In genomic region chr1:52692697-52693096, GRCh38 we compare ENCODE assay signal across 20 cellular contexts. TPM values are rescaled to one million over a fixed set of nuclear protein-coding genes. Genes with fewer than 3 reads are reported as not detected.
"Had no signal": no experiment of that assay in that cellular context is flagged by ENCODE, and none has a peak within 500 bp of the region (broad histone marks: within the 10 kb centered on the region; RNA-seq: fewer than 3 reads in every experiment).

No MANE protein-coding gene starts in this region.

- H3K4me1 ChIP-seq: SJCRH30 had no signal

- ATAC-seq: SK-N-SH treated with all-trans-retinoic acid at 6 μM for 48 hours had no signal

- H3K4me3 ChIP-seq: SJCRH30 had no signal

- H3K9me3 ChIP-seq: SJCRH30 had no signal

- H3K27ac ChIP-seq: RWPE1, SJCRH30 had no signal

- H3K27me3 ChIP-seq: SJCRH30 had no signal

- DNase-seq: Karpas-422, KG1, MM.1S, NCI-H1092 treated with DMSO at 0.1 percent for 48 hours, NCI-H1436, NCI-H187, NCI-H2029, NCI-H2081 treated with DMSO at 0.1 percent for 48 hours, NCI-H2171, NCI-H226, NCI-H446, NCI-H510A, NCI-H524 treated with DMSO at 0.1 percent for 48 hours, NCI-H69, NCI-H774, SHP77, SJCRH30 had no signal

RNA-seq across cellular contexts. Expression of gene SHISAL2A, which starts 59.7 kb away (rescaled TPM):
- total RNA-seq: HT-29, SJCRH30 had no signal
